ENCODE assay signal across 31 cellular contexts in the genomic region with DNA sequence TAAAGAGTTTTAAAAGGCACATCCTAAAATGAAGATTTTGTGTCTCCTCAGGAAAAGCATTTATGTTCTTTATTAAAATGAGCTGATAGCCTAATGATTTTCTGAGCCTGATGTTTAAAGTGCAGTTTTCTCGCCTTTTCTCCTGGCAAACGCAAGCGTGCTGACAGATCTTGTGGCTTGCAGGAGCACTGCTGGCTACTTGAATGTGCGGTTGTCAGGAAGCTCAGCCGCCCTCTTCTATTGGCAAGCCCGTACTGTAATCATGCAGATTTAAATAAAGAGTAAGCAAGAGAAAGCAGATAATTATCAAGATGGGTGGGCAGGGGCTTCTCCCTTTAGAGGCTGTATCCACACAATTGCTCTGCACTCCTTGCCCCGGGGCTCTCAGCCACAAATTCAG.
"Had no signal": no experiment of that assay in that cellular context is flagged by ENCODE, and none has a peak within 500 bp of the region (broad histone marks: within the 10 kb centered on the region; RNA-seq: fewer than 3 reads in every experiment).

No MANE protein-coding gene starts in this region.

- H3K27me3 Mint-ChIP-seq: activated B cell treated with CpG ODN at 0.5 μM for 24 hours; activated CD8-positive, alpha-beta T cell treated with anti-CD3 and anti-CD28 coated beads for 36 hours; activated naive CD8-positive, alpha-beta T cell; activated T-helper 17 cell treated with anti-CD3 and anti-CD28 coated beads, Interleukin-2, amount 50 U/mL, for 72 hours; effector memory CD8-positive, alpha-beta T cell; T-helper 17 cell had no signal

- H3K36me3 ChIP-seq: esophagus muscularis mucosa, gastrocnemius medialis, heart left ventricle, WERI-Rb-1 had no signal

- H3K4me1 Mint-ChIP-seq: activated B cell treated with CpG ODN at 0.5 μM for 24 hours; activated T-helper 17 cell treated with anti-CD3 and anti-CD28 coated beads, Interleukin-2, amount 50 U/mL, for 72 hours; T-helper 17 cell had no signal

- H3K9me3 Mint-ChIP-seq: activated B cell treated with CpG ODN at 0.5 μM for 24 hours; activated T-helper 17 cell treated with anti-CD3 and anti-CD28 coated beads, Interleukin-2, amount 50 U/mL, for 72 hours had no signal

- DNase-seq: activated B cell treated with CpG ODN at 0.5 μM for 24 hours; activated CD4-positive, alpha-beta T cell treated with anti-CD3 and anti-CD28 coated beads for 48 hours; activated CD4-positive, alpha-beta T cell treated with anti-CD3 and anti-CD28 coated beads, Interleukin-2, amount 50 U/mL, for 1 hour; activated CD4-positive, alpha-beta T cell treated with anti-CD3 and anti-CD28 coated beads, Interleukin-2, amount 50 U/mL, for 48 hours; activated CD8-positive, alpha-beta memory T cell treated with anti-CD3 and anti-CD28 coated beads for 24 hours; activated CD8-positive, alpha-beta T cell treated with anti-CD3 and anti-CD28 coated beads for 36 hours; activated effector memory CD4-positive, alpha-beta T cell treated with Interleukin-2 at 50 U/mL for 16 hours; activated gamma-delta T cell treated with Interleukin-2 at 50 U/mL for 16 hours; activated naive CD4-positive, alpha-beta T cell treated with anti-CD3 and anti-CD28 coated beads, Interleukin-2, amount 50 U/mL, for 16 hours; activated naive CD4-positive, alpha-beta T cell treated with Interleukin-2 at 50 U/mL for 16 hours; activated T-cell treated with anti-CD3 and anti-CD28 coated beads, Interleukin-2, amount 50 U/mL, for 4 hours; amniotic stem cell; central memory CD4-positive, alpha-beta T cell; cortex of kidney; dermis blood vessel endothelial cell; effector CD4-positive, alpha-beta T cell; effector memory CD8-positive, alpha-beta T cell; erythroblast; foreskin keratinocyte; gastrocnemius medialis; glutamatergic neuron; T-helper 1 cell; T-helper 17 cell; T1000; WERI-Rb-1 had no signal

- H3K27ac ChIP-seq: esophagus muscularis mucosa, foreskin keratinocyte, gastrocnemius medialis, WERI-Rb-1 had no signal

- ATAC-seq: activated CD4-positive, CD25-positive, alpha-beta regulatory T cell treated with anti-CD3 and anti-CD28 coated beads, Interleukin-2, amount 50 U/mL, for 24 hours; activated CD8-positive, alpha-beta T cell treated with anti-CD3 and anti-CD28 coated beads for 36 hours; activated T-cell treated with anti-CD3 and anti-CD28 coated beads, Interleukin-2, amount 50 U/mL, for 4 hours; activated T-helper 17 cell treated with anti-CD3 and anti-CD28 coated beads, Interleukin-2, amount 50 U/mL, for 72 hours; effector memory CD8-positive, alpha-beta T cell; foreskin keratinocyte; gastrocnemius medialis; T-helper 17 cell had no signal

- H3K27ac Mint-ChIP-seq: activated B cell treated with CpG ODN at 0.5 μM for 24 hours; activated CD8-positive, alpha-beta T cell treated with anti-CD3 and anti-CD28 coated beads for 36 hours; activated naive CD8-positive, alpha-beta T cell; activated T-helper 17 cell treated with anti-CD3 and anti-CD28 coated beads, Interleukin-2, amount 50 U/mL, for 72 hours; effector memory CD8-positive, alpha-beta T cell; T-helper 17 cell; T-helper 2 cell treated with Interferon-gamma antibody and Interleukin-4, amounts not matched to agents 5 μg/mL and 100 μg/mL, for 36 hours had no signal

- H3K4me3 ChIP-seq: esophagus muscularis mucosa, gastrocnemius medialis, heart left ventricle had no signal

- H3K27me3 ChIP-seq: esophagus muscularis mucosa, foreskin keratinocyte, gastrocnemius medialis, heart left ventricle had no signal

- H3K9me3 ChIP-seq: esophagus muscularis mucosa, gastrocnemius medialis had no signal

- H3K4me3 Mint-ChIP-seq: activated B cell treated with CpG ODN at 0.5 μM for 24 hours; activated CD8-positive, alpha-beta T cell treated with anti-CD3 and anti-CD28 coated beads for 36 hours; activated naive CD8-positive, alpha-beta T cell; activated T-cell treated with anti-CD3 and anti-CD28 coated beads, Interleukin-2, amount 50 U/mL, for 4 hours; activated T-helper 17 cell treated with anti-CD3 and anti-CD28 coated beads, Interleukin-2, amount 50 U/mL, for 72 hours; effector memory CD8-positive, alpha-beta T cell; T-helper 17 cell; T-helper 2 cell treated with Interferon-gamma antibody and Interleukin-4, amounts not matched to agents 5 μg/mL and 100 μg/mL, for 36 hours had no signal

- H3K36me3 Mint-ChIP-seq: activated naive CD8-positive, alpha-beta T cell had no signal

- H3K4me1 ChIP-seq: foreskin keratinocyte, gastrocnemius medialis had no signal
